Comparison of ENCODE assay signal across 1 cellular context in genomic region chr20:57476073-57476526, GRCh38.
TF ChIP-seq lines count a peak whose summit lies in the region.

No MANE protein-coding gene starts in this region.

TF ChIP-seq in GM23338, 12 proteins besides CTCF, POLR2A, EP300 and RAD21 (continued from another document):
- no peak for TF ChIP-seq ZNF462 (CRISPR knock-in tag; IDR thresholded peaks at IDR 0.05)
- TF ChIP-seq ZNF331 (CRISPR knock-in tag; IDR thresholded peaks at IDR 0.05; ENCODE audit: low read depth): no peak
